In genomic region chrX:45557390-45557789, GRCh38 we compare ENCODE assay signal across 3 cellular contexts.
TF ChIP-seq lines count a peak whose summit lies in the region.

No MANE protein-coding gene starts in this region.

TF ChIP-seq in liver, 16 proteins besides CTCF, POLR2A, EP300 and RAD21 (continued from another document):
- TF ChIP-seq, protein P1, sequence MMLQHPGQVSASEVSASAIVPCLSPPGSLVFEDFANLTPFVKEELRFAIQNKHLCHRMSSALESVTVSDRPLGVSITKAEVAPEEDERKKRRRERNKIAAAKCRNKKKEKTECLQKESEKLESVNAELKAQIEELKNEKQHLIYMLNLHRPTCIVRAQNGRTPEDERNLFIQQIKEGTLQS (IDR thresholded peaks at IDR 0.05) = no peak
- no peak for TF ChIP-seq FOXA1 (IDR thresholded peaks at IDR 0.05)
- TF ChIP-seq HNF4A (conservative IDR thresholded peaks at IDR 0.05) = no peak
- TF ChIP-seq EGR1 (IDR thresholded peaks at IDR 0.05; ENCODE audit: low read depth in 2 of 2) = no peak
TF ChIP-seq in liver: peak in this region for 0.

TF ChIP-seq in HepG2, 621 proteins besides CTCF, POLR2A, EP300 and RAD21 (continued from another document):
- TF ChIP-seq ZNF121 (CRISPR knock-in tag; IDR thresholded peaks at IDR 0.05) = no peak

TF ChIP-seq in SK-N-SH, 30 proteins besides CTCF, POLR2A, EP300 and RAD21 (continued from another document):
- TF ChIP-seq EZH2phosphoT487 (IDR thresholded peaks at IDR 0.05; ENCODE audit: borderline replicate concordance, low read depth) = no peak
- TF ChIP-seq FOXJ3 (CRISPR knock-in tag; IDR thresholded peaks at IDR 0.05) = no peak
- no peak for TF ChIP-seq POLR2AphosphoS5 (IDR thresholded peaks at IDR 0.05; ENCODE audit: low read depth, low read length)
- no peak for TF ChIP-seq ELF1 (IDR thresholded peaks at IDR 0.05)
- no peak for TF ChIP-seq USF2 (IDR thresholded peaks at IDR 0.05; ENCODE audit: borderline replicate concordance, low read depth, low read length)
- TF ChIP-seq, protein P2, sequence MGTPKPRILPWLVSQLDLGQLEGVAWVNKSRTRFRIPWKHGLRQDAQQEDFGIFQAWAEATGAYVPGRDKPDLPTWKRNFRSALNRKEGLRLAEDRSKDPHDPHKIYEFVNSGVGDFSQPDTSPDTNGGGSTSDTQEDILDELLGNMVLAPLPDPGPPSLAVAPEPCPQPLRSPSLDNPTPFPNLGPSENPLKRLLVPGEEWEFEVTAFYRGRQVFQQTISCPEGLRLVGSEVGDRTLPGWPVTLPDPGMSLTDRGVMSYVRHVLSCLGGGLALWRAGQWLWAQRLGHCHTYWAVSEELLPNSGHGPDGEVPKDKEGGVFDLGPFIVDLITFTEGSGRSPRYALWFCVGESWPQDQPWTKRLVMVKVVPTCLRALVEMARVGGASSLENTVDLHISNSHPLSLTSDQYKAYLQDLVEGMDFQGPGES (IDR thresholded peaks at IDR 0.05; ENCODE audit: low read depth, low read length) = no peak
- no peak for TF ChIP-seq USF1 (IDR thresholded peaks at IDR 0.05; ENCODE audit: borderline replicate concordance, low read depth)
- TF ChIP-seq JUND (IDR thresholded peaks at IDR 0.05) = no peak
- no peak for TF ChIP-seq TEAD4 (IDR thresholded peaks at IDR 0.05; ENCODE audit: borderline replicate concordance, insufficient read depth)
